In the genomic region with DNA sequence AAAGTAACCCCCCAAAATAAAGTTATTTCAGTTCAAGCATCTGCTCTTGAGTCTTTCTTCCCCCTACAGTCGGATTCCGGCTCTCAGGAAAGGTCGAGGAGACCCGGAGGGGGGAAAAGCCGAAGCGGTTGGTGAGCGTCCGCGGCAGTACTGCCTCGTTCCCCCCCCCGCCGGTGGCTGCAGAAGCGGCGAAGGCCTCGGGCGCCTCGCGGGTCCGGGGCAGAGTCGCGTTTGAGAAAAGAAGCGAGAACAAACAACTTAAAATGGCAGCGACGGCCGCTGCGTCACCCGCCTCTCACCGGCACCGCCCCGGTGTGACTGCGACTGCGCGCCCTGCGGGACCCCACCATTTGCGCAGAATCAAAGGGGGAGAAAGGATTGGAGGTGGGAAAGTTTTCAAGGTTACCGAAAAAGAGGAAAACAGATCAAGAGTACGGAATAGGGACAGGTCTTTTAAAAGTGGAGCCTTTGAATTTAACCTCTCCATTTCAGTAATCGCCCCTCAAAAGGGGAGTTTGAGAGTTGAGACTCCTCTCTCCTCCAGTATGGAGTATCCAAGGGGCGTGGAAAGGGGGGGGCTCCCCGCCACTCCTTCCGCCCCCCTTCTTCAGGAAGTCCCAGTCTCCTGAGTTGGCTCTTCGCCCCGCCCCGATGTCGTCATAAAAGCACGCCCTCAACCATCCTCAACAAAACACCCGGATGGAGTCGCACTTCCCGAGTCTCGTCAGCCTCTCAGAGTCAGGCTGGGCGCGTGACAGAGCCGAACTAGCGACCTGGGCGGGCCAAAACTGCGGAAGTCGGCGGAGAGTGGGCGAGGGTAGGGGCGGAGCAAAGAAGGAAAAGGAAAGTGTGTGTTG, we compare ENCODE assay signal across 1 cellular context.
TF ChIP-seq lines count a peak whose summit lies in the region.

No MANE protein-coding gene starts in this region.

TF ChIP-seq in K562, 482 proteins besides CTCF, POLR2A, EP300 and RAD21 (continued from another document and continues in another):
- no peak; a peak in 1 of 4 replicates for TF ChIP-seq MNT (conservative IDR thresholded peaks at IDR 0.05)
- peak; percentile 74; the same call in 1 of the 2 replicates for TF ChIP-seq KLF6 (CRISPR knock-in tag; IDR thresholded peaks at IDR 0.05; ENCODE audit: borderline replicate concordance)
- no peak for TF ChIP-seq YBX1 (IDR thresholded peaks at IDR 0.05)
- TF ChIP-seq, protein P1, sequence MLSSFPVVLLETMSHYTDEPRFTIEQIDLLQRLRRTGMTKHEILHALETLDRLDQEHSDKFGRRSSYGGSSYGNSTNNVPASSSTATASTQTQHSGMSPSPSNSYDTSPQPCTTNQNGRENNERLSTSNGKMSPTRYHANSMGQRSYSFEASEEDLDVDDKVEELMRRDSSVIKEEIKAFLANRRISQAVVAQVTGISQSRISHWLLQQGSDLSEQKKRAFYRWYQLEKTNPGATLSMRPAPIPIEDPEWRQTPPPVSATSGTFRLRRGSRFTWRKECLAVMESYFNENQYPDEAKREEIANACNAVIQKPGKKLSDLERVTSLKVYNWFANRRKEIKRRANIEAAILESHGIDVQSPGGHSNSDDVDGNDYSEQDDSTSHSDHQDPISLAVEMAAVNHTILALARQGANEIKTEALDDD (IDR thresholded peaks at IDR 0.05), result no peak
- TF ChIP-seq GTF2A2 (tag; IDR thresholded peaks at IDR 0.05), result peak; percentile 66; the same call in 1 of the 2 replicates
- TF ChIP-seq TEAD1 (CRISPR knock-in tag; IDR thresholded peaks at IDR 0.05), result peak in 1 of 2 experiments; percentile 49; a peak in 1 of 4 replicates
- no peak for TF ChIP-seq TEAD2 (tag; IDR thresholded peaks at IDR 0.05)
- TF ChIP-seq, protein P2, sequence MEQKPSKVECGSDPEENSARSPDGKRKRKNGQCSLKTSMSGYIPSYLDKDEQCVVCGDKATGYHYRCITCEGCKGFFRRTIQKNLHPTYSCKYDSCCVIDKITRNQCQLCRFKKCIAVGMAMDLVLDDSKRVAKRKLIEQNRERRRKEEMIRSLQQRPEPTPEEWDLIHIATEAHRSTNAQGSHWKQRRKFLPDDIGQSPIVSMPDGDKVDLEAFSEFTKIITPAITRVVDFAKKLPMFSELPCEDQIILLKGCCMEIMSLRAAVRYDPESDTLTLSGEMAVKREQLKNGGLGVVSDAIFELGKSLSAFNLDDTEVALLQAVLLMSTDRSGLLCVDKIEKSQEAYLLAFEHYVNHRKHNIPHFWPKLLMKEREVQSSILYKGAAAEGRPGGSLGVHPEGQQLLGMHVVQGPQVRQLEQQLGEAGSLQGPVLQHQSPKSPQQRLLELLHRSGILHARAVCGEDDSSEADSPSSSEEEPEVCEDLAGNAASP (IDR thresholded peaks at IDR 0.05), result no peak
- TF ChIP-seq ETV6 (IDR thresholded peaks at IDR 0.05; ENCODE audit: borderline replicate concordance in 1 of 2, low read depth in 2 of 2, low read length in 1 of 2), result no peak
- TF ChIP-seq ETV6 (CRISPR knock-in tag; IDR thresholded peaks at IDR 0.05; ENCODE audit: borderline replicate concordance), result no peak
- no peak for TF ChIP-seq ZNF445 (CRISPR knock-in tag; IDR thresholded peaks at IDR 0.05; ENCODE audit: low read depth)
- TF ChIP-seq, protein P3, sequence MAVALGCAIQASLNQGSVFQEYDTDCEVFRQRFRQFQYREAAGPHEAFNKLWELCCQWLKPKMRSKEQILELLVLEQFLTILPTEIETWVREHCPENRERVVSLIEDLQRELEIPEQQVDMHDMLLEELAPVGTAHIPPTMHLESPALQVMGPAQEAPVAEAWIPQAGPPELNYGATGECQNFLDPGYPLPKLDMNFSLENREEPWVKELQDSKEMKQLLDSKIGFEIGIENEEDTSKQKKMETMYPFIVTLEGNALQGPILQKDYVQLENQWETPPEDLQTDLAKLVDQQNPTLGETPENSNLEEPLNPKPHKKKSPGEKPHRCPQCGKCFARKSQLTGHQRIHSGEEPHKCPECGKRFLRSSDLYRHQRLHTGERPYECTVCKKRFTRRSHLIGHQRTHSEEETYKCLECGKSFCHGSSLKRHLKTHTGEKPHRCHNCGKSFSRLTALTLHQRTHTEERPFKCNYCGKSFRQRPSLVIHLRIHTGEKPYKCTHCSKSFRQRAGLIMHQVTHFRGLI (CRISPR knock-in tag; IDR thresholded peaks at IDR 0.05), result no peak
- no peak for TF ChIP-seq SMAD2 (IDR thresholded peaks at IDR 0.05; ENCODE audit: low read depth, low read length)
- peak; percentile 94 for TF ChIP-seq SP1 (CRISPR knock-in tag; IDR thresholded peaks at IDR 0.05)
- no peak for TF ChIP-seq ELK3 (CRISPR knock-in tag; IDR thresholded peaks at IDR 0.05)
- no peak; the same call in 1 of the 2 replicates for TF ChIP-seq REST (CRISPR knock-in tag; IDR thresholded peaks at IDR 0.05; ENCODE audit: low read depth)
- TF ChIP-seq PREB (CRISPR knock-in tag; IDR thresholded peaks at IDR 0.05), result 0 out of 2 replicates have a peak, but pooled peaks have one; percentile 29
- no peak for TF ChIP-seq ZNF280A (IDR thresholded peaks at IDR 0.05; ENCODE audit: low read depth, partially characterized antibody)
- no peak for TF ChIP-seq ZNF696 (CRISPR knock-in tag; conservative IDR thresholded peaks at IDR 0.05)
- TF ChIP-seq ZBTB17 (CRISPR knock-in tag; IDR thresholded peaks at IDR 0.05), result no peak
- peak; percentile 86; the same call in 1 of the 2 replicates for TF ChIP-seq POLR2AphosphoS2 (IDR thresholded peaks at IDR 0.05; ENCODE audit: low read length)
- no peak for TF ChIP-seq ZHX1 (conservative IDR thresholded peaks at IDR 0.05; ENCODE audit: low read length)
- TF ChIP-seq GABPB2 (CRISPR knock-in tag; conservative IDR thresholded peaks at IDR 0.05), result no peak
- TF ChIP-seq ZNF146 (CRISPR knock-in tag; IDR thresholded peaks at IDR 0.05; ENCODE audit: unreplicated experiment), result no peak
- no peak for TF ChIP-seq ZNF165 (CRISPR knock-in tag; IDR thresholded peaks at IDR 0.05; ENCODE audit: borderline replicate concordance)
- no peak for TF ChIP-seq PHTF2 (CRISPR knock-in tag; IDR thresholded peaks at IDR 0.05)
- TF ChIP-seq HNRNPLL (IDR thresholded peaks at IDR 0.05; ENCODE audit: low read depth, low read length, poor library complexity, severe bottlenecking), result peak; percentile 72
- TF ChIP-seq, protein P4, sequence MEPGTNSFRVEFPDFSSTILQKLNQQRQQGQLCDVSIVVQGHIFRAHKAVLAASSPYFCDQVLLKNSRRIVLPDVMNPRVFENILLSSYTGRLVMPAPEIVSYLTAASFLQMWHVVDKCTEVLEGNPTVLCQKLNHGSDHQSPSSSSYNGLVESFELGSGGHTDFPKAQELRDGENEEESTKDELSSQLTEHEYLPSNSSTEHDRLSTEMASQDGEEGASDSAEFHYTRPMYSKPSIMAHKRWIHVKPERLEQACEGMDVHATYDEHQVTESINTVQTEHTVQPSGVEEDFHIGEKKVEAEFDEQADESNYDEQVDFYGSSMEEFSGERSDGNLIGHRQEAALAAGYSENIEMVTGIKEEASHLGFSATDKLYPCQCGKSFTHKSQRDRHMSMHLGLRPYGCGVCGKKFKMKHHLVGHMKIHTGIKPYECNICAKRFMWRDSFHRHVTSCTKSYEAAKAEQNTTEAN (CRISPR knock-in tag; IDR thresholded peaks at IDR 0.05), result no peak
- peak; percentile 98 for TF ChIP-seq MTA1 (IDR thresholded peaks at IDR 0.05; ENCODE audit: borderline replicate concordance)
- TF ChIP-seq ZNF133 (CRISPR knock-in tag; IDR thresholded peaks at IDR 0.05), result no peak
- no peak for TF ChIP-seq TAL1 (IDR thresholded peaks at IDR 0.05)
- peak; percentile 23; the same call in 1 of the 2 replicates for TF ChIP-seq PHF21A (IDR thresholded peaks at IDR 0.05; ENCODE audit: borderline replicate concordance, low read depth)
- no peak; the same call in 1 of the 2 replicates for TF ChIP-seq NCOA1 (IDR thresholded peaks at IDR 0.05; ENCODE audit: low read depth)
